Comparison of ENCODE assay signal across 8 cellular contexts in the genomic region with DNA sequence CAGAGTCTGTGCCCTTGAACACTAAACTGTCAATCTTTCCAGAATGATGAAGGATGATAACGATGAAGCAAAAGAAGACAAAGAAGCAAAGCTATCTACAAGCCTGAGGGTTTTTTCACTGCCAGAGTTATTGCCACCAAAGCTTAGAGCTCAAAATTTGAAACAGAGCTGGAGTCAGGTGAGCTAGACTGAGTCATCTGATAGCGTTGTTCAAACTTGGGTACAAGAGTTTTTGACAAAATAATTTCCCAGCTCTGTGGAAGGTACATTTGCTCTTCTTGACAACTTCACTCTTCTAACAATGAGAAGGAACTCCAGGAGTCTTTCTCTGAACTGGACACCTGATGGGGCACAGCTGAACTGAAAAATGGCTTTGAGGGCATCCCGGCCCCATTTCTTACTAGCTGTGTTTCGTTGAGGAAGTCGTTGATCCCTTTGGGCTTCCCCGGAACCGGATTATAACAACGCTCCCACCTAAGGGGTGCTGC. TPM values are rescaled to one million over a fixed set of nuclear protein-coding genes. Genes with fewer than 3 reads are reported as not detected.
DNase-seq lines count a peak whose midpoint lies in the region; ATAC-seq and TF ChIP-seq lines count a peak whose summit lies in the region.

No MANE protein-coding gene starts in this region.

- peak overlapping the region; percentile 95 for H3K4me2 ChIP-seq in mammary epithelial cell (ENCODE audit: insufficient read depth, low read depth, low read length)

- H3K4me3 ChIP-seq in HUES6 (ENCODE audit: low read depth, low read length) (peak overlapping the region; percentile 91), mammary epithelial cell (replicated peaks in 1 of 3; ENCODE audit: insufficient read depth in 1 of 3, low read depth in 2 of 3, low read length in 3 of 3) (peak overlapping the region; percentile 52 to 97 (median 94)), mononuclear cell (ENCODE audit: low read length) (peak overlapping the region; percentile 87)

- no peak for TF ChIP-seq CTCF in mammary epithelial cell (conservative IDR thresholded peaks at IDR 0.05 in 1 of 2, IDR thresholded peaks at IDR 0.05 in 1 of 2; ENCODE audit: extremely low read depth in 1 of 2, insufficient read depth in 1 of 2, low read depth in 1 of 2, low read length in 2 of 2)

- no peaks in the 10 kb centered on the region for H3K27me3 ChIP-seq in HUES6 (ENCODE audit: control insufficient read depth, insufficient read depth, low read length)
- H3K27me3 ChIP-seq in mammary epithelial cell (ENCODE audit: insufficient read depth, low read length): no peaks in the 10 kb centered on the region
- H3K27me3 ChIP-seq in mononuclear cell (ENCODE audit: insufficient read depth, low read length): no peaks in the 10 kb centered on the region

- H2AFZ ChIP-seq in mammary epithelial cell (ENCODE audit: low read depth, low read length): peak overlapping the region; percentile 100

- no peaks in the 10 kb centered on the region for H4K20me1 ChIP-seq in mammary epithelial cell (ENCODE audit: insufficient read depth, low read length)

- H3K79me2 ChIP-seq in mammary epithelial cell (ENCODE audit: insufficient read depth, low read length): peaks cover 25% of the 10 kb centered on the region

- H3K27ac ChIP-seq in HUES6 (ENCODE audit: low read depth, low read length) (peak overlapping the region; percentile 24; the same call in 1 of the 2 replicates), mammary epithelial cell (ENCODE audit: insufficient read depth, low read depth, low read length) (peak overlapping the region; percentile 76)

- in situ Hi-C loops in mammary epithelial cell (cut with MboI; ENCODE audit: low sequenced_read_pairs in 2 of 2): no loop called here

- H3K36me3 ChIP-seq in HUES6 (ENCODE audit: control insufficient read depth, insufficient read depth, low read length) (no peaks in the 10 kb centered on the region), mammary epithelial cell (ENCODE audit: insufficient read depth, low read length) (no peaks in the 10 kb centered on the region)

- peak overlapping the region; percentile 87 for H3K9ac ChIP-seq in HUES6 (ENCODE audit: low read length)
- H3K9ac ChIP-seq in mammary epithelial cell (ENCODE audit: insufficient read depth, low read length): peak overlapping the region; percentile 80

- intact Hi-C loops in mammary epithelial cell (cut with micrococcal nuclease): loop anchor here (10.0 kb wide), 1 partner anchor 384 kb away; no protein-coding TSS in a partner anchor

- no TSS peak for BruUV-seq in mammary epithelial cell (replicated peaks; lab: Mats Ljungman, UMichigan)

- dilution Hi-C loops in mammary epithelial cell (cut with HindIII; ENCODE audit: low sequenced_read_pairs): no loop called here

- no peak for ATAC-seq in activated CD4-positive, CD25-positive, alpha-beta regulatory T cell treated with anti-CD3 and anti-CD28 coated beads, Interleukin-2, amount 50 U/mL, for 24 hours

- H3K9me3 ChIP-seq in HUES6 (ENCODE audit: control insufficient read depth, insufficient read depth, low read depth, low read length): no peaks in the 10 kb centered on the region
- no peaks in the 10 kb centered on the region for H3K9me3 ChIP-seq in mammary epithelial cell (replicated peaks; ENCODE audit: insufficient read depth, low read length)
- no peaks in the 10 kb centered on the region for H3K9me3 ChIP-seq in mononuclear cell (ENCODE audit: low read depth, low read length)

- H3K4me1 ChIP-seq in HUES6 (ENCODE audit: control insufficient read depth, insufficient read depth, low read length) (0 out of 2 replicates have a peak, but pooled peaks cover 5% of the 10 kb centered on the region), mammary epithelial cell (ENCODE audit: insufficient read depth, low read length) (peaks cover 22% of the 10 kb centered on the region), mononuclear cell (ENCODE audit: insufficient read depth, low read length) (peaks cover 15% of the 10 kb centered on the region)

- CTCF ChIA-PET in mammary epithelial cell (lab: Charles Lee; ENCODE audit: low non-redundant PET): no interaction called here

- WGBS in mammary epithelial cell (ENCODE audit: low coverage, missing lambda C conversion rate): 2% methylated on average over 5 of the region's 8 CpGs

- DNase-seq in NCI-H1092 treated with DMSO at 0.1 percent for 48 hours (lab: John Stamatoyannopoulos, UW) (peak; percentile 23), NCI-H1092 (lab: John Stamatoyannopoulos, UW) (no peak), mammary epithelial cell (peak; percentile 29), dermis blood vessel endothelial cell (no peak)
- DNase-seq in stimulated activated CD4-positive, alpha-beta T cell treated with anti-CD3 and anti-CD28 coated beads, Interleukin-4, amount 100 ng/mL, for 24 hours: no peak

RNA-seq across cellular contexts. Expression of a gene that starts 0.7 kb away (rescaled TPM):
- total RNA-seq in mammary epithelial cell (10 to 100 TPM; 14.0 to 15.3 TPM), mononuclear cell (16.7 TPM), dermis blood vessel endothelial cell (24.5 and 33.6 TPM in 2 replicates)
- 11.2 TPM for polyA plus RNA-seq in mammary epithelial cell
- 5.8 TPM for polyA minus RNA-seq in mammary epithelial cell

Comparison
In these comparisons a context has a peak if more than half of its experiments do, and no peak if none do; other contexts are left out.
1. DNase-seq: peak in NCI-H1092 treated with DMSO at 0.1 percent for 48 hours (single experiment) and mammary epithelial cell (single experiment); none in NCI-H1092 (single experiment), stimulated activated CD4-positive, alpha-beta T cell treated with anti-CD3 and anti-CD28 coated beads, Interleukin-4, amount 100 ng/mL, for 24 hours (single experiment) and dermis blood vessel endothelial cell (single experiment).
2. Peak in every context shown above with its lines, with median percentiles within 50 percentile points of each other: H3K4me3 ChIP-seq.